35 cellular contexts compared by ENCODE assay signal in genomic region chr1:78880223-78880622, GRCh38.
"Had no signal": no experiment of that assay in that cellular context is flagged by ENCODE, and none has a peak within 500 bp of the region (broad histone marks: within the 10 kb centered on the region; RNA-seq: fewer than 3 reads in every experiment).

No MANE protein-coding gene starts in this region.

- H3K4me3 ChIP-seq: MG63 had no signal

- H3K36me3 ChIP-seq: MG63 had no signal

- H3K9me3 ChIP-seq: MG63 had no signal

- H3K27me3 ChIP-seq: MG63 had no signal

- DNase-seq: Karpas-422, Kasumi-1, MG63, MM.1S, MV-4-11, NCI-H1048, NCI-H1092, NCI-H1092 treated with DMSO at 0.1 percent for 48 hours, NCI-H1105, NCI-H1105 treated with DMSO at 0.1 percent for 48 hours, NCI-H1417, NCI-H1417 treated with DMSO at 0.1 percent for 48 hours, NCI-H1436, NCI-H1436 treated with DMSO at 0.1 percent for 48 hours, NCI-H146, NCI-H1694, NCI-H1694 treated with DMSO at 0.1 percent for 48 hours, NCI-H187, NCI-H187 treated with DMSO at 0.1 percent for 48 hours, NCI-H1930, NCI-H2029, NCI-H2029 treated with DMSO at 0.1 percent for 48 hours, NCI-H2081, NCI-H2081 treated with DMSO at 0.1 percent for 48 hours, NCI-H2107, NCI-H2171, NCI-H2171 treated with DMSO at 0.1 percent for 48 hours, NCI-H2227 treated with DMSO at 0.1 percent for 48 hours, NCI-H226, NCI-H345, NCI-H446, NCI-H446 treated with DMSO at 0.1 percent for 48 hours, NCI-H510A, NCI-H510A treated with DMSO at 0.1 percent for 48 hours, NCI-H524 had no signal
